ENCODE assay signal across 1 cellular context in genomic region chr21:45820171-45821091, GRCh38.
TF ChIP-seq lines count a peak whose summit lies in the region.

No MANE protein-coding gene starts in this region.

TF ChIP-seq in HepG2, 621 proteins besides CTCF, POLR2A, EP300 and RAD21 (continued from another document and continues in another):
- TF ChIP-seq, protein P1, sequence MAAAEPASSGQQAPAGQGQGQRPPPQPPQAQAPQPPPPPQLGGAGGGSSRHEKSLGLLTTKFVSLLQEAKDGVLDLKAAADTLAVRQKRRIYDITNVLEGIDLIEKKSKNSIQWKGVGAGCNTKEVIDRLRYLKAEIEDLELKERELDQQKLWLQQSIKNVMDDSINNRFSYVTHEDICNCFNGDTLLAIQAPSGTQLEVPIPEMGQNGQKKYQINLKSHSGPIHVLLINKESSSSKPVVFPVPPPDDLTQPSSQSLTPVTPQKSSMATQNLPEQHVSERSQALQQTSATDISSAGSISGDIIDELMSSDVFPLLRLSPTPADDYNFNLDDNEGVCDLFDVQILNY (CRISPR knock-in tag; conservative IDR thresholded peaks at IDR 0.05): no peak
- no peak for TF ChIP-seq MED8 (CRISPR knock-in tag; IDR thresholded peaks at IDR 0.05; ENCODE audit: insufficient replicate concordance)
- TF ChIP-seq, protein P2, sequence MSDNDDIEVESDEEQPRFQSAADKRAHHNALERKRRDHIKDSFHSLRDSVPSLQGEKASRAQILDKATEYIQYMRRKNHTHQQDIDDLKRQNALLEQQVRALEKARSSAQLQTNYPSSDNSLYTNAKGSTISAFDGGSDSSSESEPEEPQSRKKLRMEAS (IDR thresholded peaks at IDR 0.05): peak; percentile 22; the same call in 1 of the 2 replicates
- no peak for TF ChIP-seq ZBTB3 (CRISPR knock-in tag; IDR thresholded peaks at IDR 0.05; ENCODE audit: borderline replicate concordance, low read depth)
- TF ChIP-seq PHF8 (CRISPR knock-in tag; IDR thresholded peaks at IDR 0.05): no peak
- TF ChIP-seq, protein P3, sequence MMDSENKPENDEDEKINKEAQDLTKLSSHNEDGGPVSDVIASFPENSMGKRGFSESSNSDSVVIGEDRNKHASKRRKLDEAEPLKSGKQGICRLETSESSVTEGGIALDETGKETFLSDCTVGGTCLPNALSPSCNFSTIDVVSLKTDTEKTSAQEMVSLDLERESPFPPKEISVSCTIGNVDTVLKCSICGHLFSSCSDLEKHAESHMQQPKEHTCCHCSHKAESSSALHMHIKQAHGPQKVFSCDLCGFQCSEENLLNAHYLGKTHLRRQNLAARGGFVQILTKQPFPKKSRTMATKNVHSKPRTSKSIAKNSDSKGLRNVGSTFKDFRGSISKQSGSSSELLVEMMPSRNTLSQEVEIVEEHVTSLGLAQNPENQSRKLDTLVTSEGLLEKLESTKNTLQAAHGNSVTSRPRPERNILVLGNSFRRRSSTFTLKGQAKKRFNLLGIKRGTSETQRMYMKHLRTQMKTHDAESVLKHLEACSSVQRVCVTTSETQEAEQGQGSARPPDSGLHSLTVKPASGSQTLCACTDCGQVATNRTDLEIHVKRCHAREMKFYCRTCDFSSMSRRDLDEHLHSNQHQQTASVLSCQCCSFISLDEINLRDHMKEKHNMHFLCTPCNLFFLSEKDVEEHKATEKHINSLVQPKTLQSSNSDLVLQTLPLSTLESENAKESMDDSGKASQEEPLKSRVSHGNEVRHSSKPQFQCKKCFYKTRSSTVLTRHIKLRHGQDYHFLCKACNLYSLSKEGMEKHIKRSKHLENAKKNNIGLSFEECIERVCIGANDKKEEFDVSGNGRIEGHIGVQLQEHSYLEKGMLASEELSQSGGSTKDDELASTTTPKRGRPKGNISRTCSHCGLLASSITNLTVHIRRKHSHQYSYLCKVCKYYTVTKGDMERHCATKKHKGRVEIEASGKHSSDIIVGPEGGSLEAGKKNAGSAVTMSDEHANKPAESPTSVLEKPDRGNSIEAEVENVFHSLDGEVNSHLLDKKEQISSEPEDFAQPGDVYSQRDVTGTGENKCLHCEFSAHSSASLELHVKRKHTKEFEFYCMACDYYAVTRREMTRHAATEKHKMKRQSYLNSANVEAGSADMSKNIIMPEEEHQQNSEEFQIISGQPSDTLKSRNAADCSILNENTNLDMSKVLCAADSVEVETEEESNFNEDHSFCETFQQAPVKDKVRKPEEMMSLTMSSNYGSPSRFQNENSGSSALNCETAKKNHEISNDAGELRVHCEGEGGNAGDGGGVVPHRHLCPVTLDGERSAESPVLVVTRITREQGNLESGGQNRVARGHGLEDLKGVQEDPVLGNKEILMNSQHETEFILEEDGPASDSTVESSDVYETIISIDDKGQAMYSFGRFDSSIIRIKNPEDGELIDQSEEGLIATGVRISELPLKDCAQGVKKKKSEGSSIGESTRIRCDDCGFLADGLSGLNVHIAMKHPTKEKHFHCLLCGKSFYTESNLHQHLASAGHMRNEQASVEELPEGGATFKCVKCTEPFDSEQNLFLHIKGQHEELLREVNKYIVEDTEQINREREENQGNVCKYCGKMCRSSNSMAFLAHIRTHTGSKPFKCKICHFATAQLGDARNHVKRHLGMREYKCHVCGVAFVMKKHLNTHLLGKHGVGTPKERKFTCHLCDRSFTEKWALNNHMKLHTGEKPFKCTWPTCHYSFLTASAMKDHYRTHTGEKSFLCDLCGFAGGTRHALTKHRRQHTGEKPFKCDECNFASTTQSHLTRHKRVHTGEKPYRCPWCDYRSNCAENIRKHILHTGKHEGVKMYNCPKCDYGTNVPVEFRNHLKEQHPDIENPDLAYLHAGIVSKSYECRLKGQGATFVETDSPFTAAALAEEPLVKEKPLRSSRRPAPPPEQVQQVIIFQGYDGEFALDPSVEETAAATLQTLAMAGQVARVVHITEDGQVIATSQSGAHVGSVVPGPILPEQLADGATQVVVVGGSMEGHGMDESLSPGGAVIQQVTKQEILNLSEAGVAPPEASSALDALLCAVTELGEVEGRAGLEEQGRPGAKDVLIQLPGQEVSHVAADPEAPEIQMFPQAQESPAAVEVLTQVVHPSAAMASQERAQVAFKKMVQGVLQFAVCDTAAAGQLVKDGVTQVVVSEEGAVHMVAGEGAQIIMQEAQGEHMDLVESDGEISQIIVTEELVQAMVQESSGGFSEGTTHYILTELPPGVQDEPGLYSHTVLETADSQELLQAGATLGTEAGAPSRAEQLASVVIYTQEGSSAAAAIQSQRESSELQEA (CRISPR knock-in tag; IDR thresholded peaks at IDR 0.05; ENCODE audit: not compliant biosample characterization): peak; percentile 64
- no peak for TF ChIP-seq HNRNPK (IDR thresholded peaks at IDR 0.05; ENCODE audit: low read depth, low read length, poor library complexity, severe bottlenecking)
- no peak for TF ChIP-seq ZNF782 (CRISPR knock-in tag; IDR thresholded peaks at IDR 0.05; ENCODE audit: borderline replicate concordance)
- TF ChIP-seq EEA1 (CRISPR knock-in tag; IDR thresholded peaks at IDR 0.05; ENCODE audit: borderline replicate concordance): 0 out of 2 replicates have a peak, but pooled peaks have one; percentile 62
- no peak for TF ChIP-seq KAT7 (CRISPR knock-in tag; IDR thresholded peaks at IDR 0.05; ENCODE audit: borderline replicate concordance)
- no peak for TF ChIP-seq ZNF766 (CRISPR knock-in tag; IDR thresholded peaks at IDR 0.05; ENCODE audit: borderline replicate concordance)
- 0 out of 2 replicates have a peak, but pooled peaks have one; percentile 33 for TF ChIP-seq IRF2 (CRISPR knock-in tag; IDR thresholded peaks at IDR 0.05)
- TF ChIP-seq, protein P4, sequence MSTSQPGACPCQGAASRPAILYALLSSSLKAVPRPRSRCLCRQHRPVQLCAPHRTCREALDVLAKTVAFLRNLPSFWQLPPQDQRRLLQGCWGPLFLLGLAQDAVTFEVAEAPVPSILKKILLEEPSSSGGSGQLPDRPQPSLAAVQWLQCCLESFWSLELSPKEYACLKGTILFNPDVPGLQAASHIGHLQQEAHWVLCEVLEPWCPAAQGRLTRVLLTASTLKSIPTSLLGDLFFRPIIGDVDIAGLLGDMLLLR (CRISPR knock-in tag; IDR thresholded peaks at IDR 0.05): no peak
- 0 out of 2 replicates have a peak, but pooled peaks have one; percentile 25 for TF ChIP-seq MIER2 (CRISPR knock-in tag; IDR thresholded peaks at IDR 0.05)
- TF ChIP-seq HDAC2 (CRISPR knock-in tag; IDR thresholded peaks at IDR 0.05): no peak
- TF ChIP-seq, protein P5, sequence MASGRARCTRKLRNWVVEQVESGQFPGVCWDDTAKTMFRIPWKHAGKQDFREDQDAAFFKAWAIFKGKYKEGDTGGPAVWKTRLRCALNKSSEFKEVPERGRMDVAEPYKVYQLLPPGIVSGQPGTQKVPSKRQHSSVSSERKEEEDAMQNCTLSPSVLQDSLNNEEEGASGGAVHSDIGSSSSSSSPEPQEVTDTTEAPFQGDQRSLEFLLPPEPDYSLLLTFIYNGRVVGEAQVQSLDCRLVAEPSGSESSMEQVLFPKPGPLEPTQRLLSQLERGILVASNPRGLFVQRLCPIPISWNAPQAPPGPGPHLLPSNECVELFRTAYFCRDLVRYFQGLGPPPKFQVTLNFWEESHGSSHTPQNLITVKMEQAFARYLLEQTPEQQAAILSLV (CRISPR knock-in tag; IDR thresholded peaks at IDR 0.05; ENCODE audit: borderline replicate concordance): peak; percentile 75; the same call in 1 of the 2 replicates
- TF ChIP-seq ZNF614 (CRISPR knock-in tag; IDR thresholded peaks at IDR 0.05; ENCODE audit: borderline replicate concordance): no peak
- no peak for TF ChIP-seq PHF21A (CRISPR knock-in tag; IDR thresholded peaks at IDR 0.05)
- TF ChIP-seq MTF1 (CRISPR knock-in tag; IDR thresholded peaks at IDR 0.05): no peak
- no peak for TF ChIP-seq TRIM22 (IDR thresholded peaks at IDR 0.05)
- TF ChIP-seq HOXD1 (CRISPR knock-in tag; IDR thresholded peaks at IDR 0.05): no peak
- TF ChIP-seq FOXK1 (CRISPR knock-in tag; IDR thresholded peaks at IDR 0.05; ENCODE audit: borderline replicate concordance, low read depth): peak; percentile 43; the same call in 1 of the 2 replicates
- no peak for TF ChIP-seq FOXP1 (IDR thresholded peaks at IDR 0.05)
- TF ChIP-seq FOXP1 (CRISPR knock-in tag; IDR thresholded peaks at IDR 0.05): no peak
- TF ChIP-seq GATAD1 (CRISPR knock-in tag; IDR thresholded peaks at IDR 0.05): no peak
- TF ChIP-seq ZGPAT (CRISPR knock-in tag; IDR thresholded peaks at IDR 0.05): peak; percentile 48
- TF ChIP-seq, protein P6, sequence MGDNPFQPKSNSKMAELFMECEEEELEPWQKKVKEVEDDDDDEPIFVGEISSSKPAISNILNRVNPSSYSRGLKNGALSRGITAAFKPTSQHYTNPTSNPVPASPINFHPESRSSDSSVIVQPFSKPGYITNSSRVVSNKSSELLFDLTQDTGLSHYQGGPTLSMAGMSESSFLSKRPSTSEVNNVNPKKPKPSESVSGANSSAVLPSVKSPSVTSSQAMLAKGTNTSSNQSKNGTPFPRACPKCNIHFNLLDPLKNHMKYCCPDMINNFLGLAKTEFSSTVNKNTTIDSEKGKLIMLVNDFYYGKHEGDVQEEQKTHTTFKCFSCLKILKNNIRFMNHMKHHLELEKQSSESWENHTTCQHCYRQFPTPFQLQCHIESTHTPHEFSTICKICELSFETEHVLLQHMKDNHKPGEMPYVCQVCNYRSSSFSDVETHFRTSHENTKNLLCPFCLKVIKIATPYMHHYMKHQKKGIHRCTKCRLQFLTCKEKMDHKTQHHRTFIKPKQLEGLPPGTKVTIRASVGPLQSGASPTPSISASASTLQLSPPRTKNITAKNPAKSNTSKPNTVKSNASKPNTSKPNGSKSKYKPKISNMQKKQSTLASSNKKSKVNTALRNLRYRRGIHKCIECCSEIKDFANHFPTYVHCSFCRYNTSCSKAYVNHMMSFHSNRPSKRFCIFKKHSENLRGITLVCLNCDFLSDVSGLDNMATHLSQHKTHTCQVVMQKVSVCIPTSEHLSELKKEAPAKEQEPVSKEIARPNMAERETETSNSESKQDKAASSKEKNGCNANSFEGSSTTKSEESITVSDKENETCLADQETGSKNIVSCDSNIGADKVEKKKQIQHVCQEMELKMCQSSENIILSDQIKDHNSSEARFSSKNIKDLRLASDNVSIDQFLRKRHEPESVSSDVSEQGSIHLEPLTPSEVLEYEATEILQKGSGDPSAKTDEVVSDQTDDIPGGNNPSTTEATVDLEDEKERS (CRISPR knock-in tag; IDR thresholded peaks at IDR 0.05): no peak
- 0 out of 2 replicates have a peak, but pooled peaks have one; percentile 42 for TF ChIP-seq SMAD1 (CRISPR knock-in tag; IDR thresholded peaks at IDR 0.05; ENCODE audit: borderline replicate concordance, low read depth)
- TF ChIP-seq ETV5 (CRISPR knock-in tag; IDR thresholded peaks at IDR 0.05; ENCODE audit: borderline replicate concordance): peak; percentile 25; the same call in 1 of the 2 replicates
- TF ChIP-seq, protein P7, sequence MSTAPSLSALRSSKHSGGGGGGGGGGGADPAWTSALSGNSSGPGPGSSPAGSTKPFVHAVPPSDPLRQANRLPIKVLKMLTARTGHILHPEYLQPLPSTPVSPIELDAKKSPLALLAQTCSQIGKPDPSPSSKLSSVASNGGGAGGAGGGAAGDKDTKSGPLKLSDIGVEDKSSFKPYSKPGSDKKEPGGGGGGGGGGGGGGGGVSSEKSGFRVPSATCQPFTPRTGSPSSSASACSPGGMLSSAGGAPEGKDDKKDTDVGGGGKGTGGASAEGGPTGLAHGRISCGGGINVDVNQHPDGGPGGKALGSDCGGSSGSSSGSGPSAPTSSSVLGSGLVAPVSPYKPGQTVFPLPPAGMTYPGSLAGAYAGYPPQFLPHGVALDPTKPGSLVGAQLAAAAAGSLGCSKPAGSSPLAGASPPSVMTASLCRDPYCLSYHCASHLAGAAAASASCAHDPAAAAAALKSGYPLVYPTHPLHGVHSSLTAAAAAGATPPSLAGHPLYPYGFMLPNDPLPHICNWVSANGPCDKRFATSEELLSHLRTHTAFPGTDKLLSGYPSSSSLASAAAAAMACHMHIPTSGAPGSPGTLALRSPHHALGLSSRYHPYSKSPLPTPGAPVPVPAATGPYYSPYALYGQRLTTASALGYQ (CRISPR knock-in tag; IDR thresholded peaks at IDR 0.05): no peak
- TF ChIP-seq ZBTB8A (CRISPR knock-in tag; IDR thresholded peaks at IDR 0.05; ENCODE audit: borderline replicate concordance, low read depth): no peak
- peak; percentile 57; the same call in 1 of the 2 replicates for TF ChIP-seq KDM2A (CRISPR knock-in tag; IDR thresholded peaks at IDR 0.05; ENCODE audit: borderline replicate concordance, low read depth)
- no peak for TF ChIP-seq REST (IDR thresholded peaks at IDR 0.05; ENCODE audit: borderline replicate concordance in 1 of 2, low read depth in 1 of 2, low read length in 2 of 2)
- no peak for TF ChIP-seq BRD4 (CRISPR knock-in tag; IDR thresholded peaks at IDR 0.05)
